8 cellular contexts compared by ENCODE assay signal in the genomic region with DNA sequence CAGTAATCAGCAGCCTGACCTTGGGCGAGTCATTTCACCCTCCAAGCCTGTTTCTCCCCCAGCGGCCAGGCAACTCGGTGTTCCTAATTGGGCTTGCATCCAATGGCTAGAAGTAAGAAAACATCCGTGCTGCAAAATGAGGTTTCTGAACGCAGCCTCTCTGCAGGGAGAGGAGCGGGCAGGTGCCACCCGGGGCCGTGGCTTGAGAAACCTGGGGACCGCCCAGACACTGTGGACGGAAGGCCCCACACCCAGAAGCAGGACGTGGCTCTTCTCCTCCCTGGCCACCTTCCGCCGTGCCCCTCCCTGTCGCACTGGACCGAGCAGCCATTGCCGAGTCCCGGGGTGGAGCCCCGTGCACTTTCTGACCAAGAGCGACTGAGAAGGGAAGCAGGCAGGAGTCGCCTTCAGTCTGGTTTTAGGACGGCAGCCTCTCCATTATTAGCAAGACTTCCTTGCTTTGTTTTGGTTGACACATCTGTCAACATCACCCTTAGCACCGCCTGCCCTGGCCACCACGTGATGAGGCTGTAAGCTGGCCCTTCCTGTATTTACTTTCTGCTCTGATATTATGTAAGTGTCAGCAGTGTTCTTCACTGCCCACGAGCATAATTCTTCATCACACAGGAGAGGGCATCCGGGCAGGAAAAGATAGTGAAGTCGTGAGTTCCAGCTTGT. TPM values are rescaled to one million over a fixed set of nuclear protein-coding genes. Genes with fewer than 3 reads are reported as not detected.
DNase-seq lines count a peak whose midpoint lies in the region; ATAC-seq and TF ChIP-seq lines count a peak whose summit lies in the region.

No MANE protein-coding gene starts in this region.

- intact Hi-C loops in Right ventricle myocardium inferior (cut with DNase I): loop anchor here (5.0 to 10.0 kb wide), 2 partner anchors 65 to 252 kb away; partner anchors contain the start of genes PSME3IP1, RSPRY1 and SLC12A3

- peak; percentile 77 for ATAC-seq in Right ventricle myocardium inferior
- peak; percentile 69 for ATAC-seq in omental fat pad (ENCODE audit: low FRiP score)

- WGBS in adipose tissue, 3 donors: 0 to 1% (median 1%) methylated on average over 26 of the region's 26 CpGs

- POLR2A ChIA-PET in RWPE1 (lab: Yijun Ruan, JAX; ENCODE audit: low non-redundant PET): interaction anchor here (1.4 kb wide), 1 partner anchor 13 kb away, joined by 3 read pairs; no protein-coding TSS in a partner anchor

- TF ChIP-seq CTCF in RWPE1 (conservative IDR thresholded peaks at IDR 0.05; ENCODE audit: low read depth) (no peak), omental fat pad (IDR thresholded peaks at IDR 0.05) (no peak)

- CTCF ChIA-PET in RWPE1 (lab: Yijun Ruan, JAX): interaction anchor here (0.6 kb wide), 1 partner anchor 48 kb away, joined by 5 read pairs; no protein-coding TSS in a partner anchor

- H3K27ac ChIP-seq in RWPE1 (peak overlapping the region; percentile 93), adipose tissue (ENCODE audit: low read depth, low read length) (peak overlapping the region; percentile 95)

- DNase-seq in NCI-H2081 (lab: John Stamatoyannopoulos, UW) (peak; percentile 14 to 49), NCI-H2081 treated with DMSO at 0.1 percent for 48 hours (lab: John Stamatoyannopoulos, UW) (no peak), HS-5 (ENCODE audit: low read depth) (peak; percentile 39), RWPE1 (ENCODE audit: low spot score) (peak; percentile 61), Right ventricle myocardium inferior (ENCODE audit: missing footprints) (peak; percentile 93), omental fat pad (ENCODE audit: low spot score) (peak; percentile 58), NCI-H1694 treated with DMSO at 0.1 percent for 48 hours (lab: John Stamatoyannopoulos, UW) (no peak)

RNA-seq across cellular contexts. Expression of gene HERPUD1, which starts 0.8 kb away (rescaled TPM):
- polyA plus RNA-seq in adipose tissue: 100 to 1,000 TPM in 1 of 3 donors, 10 to 100 TPM in 2; 41.7 to 149 (median 75.2) TPM
- total RNA-seq in Right ventricle myocardium inferior: 114 TPM
- 100 to 1,000 TPM; 151 to 170 (median 162) TPM for total RNA-seq in omental fat pad

RNA-seq across cellular contexts. Expression of gene CETP, which starts 29.0 kb away (rescaled TPM):
- polyA plus RNA-seq in adipose tissue: 1 to 10 TPM in 1 of 3 donors, under 1 TPM in 2; 0.39 to 2.8 (median 0.89) TPM
- total RNA-seq in Right ventricle myocardium inferior (0.32 TPM), omental fat pad (10 to 100 TPM in 1 of 4 donors, 1 to 10 TPM in 2, under 1 TPM in 1; 0.84 to 61.5 (median 5.9) TPM)

RNA-seq across cellular contexts. Expression of gene NLRC5, which starts 56.6 kb away (rescaled TPM):
- polyA plus RNA-seq in adipose tissue: 10 to 100 TPM in 2 of 3 donors, 1 to 10 TPM in 1; 7.3 to 44.2 (median 29.7) TPM
- total RNA-seq in Right ventricle myocardium inferior: 8.6 TPM
- 100 to 1,000 TPM in 1 of 4 donors, 10 to 100 TPM in 3; 20.6 to 189 (median 43.2) TPM for total RNA-seq in omental fat pad

Comparison
In these comparisons a context has a peak if more than half of its experiments do, and no peak if none do; other contexts are left out.
1. DNase-seq: peak in NCI-H2081 (2 of 2), HS-5 (single experiment), RWPE1 (single experiment), Right ventricle myocardium inferior (single experiment) and omental fat pad (single experiment); none in NCI-H2081 treated with DMSO at 0.1 percent for 48 hours (single experiment) and NCI-H1694 treated with DMSO at 0.1 percent for 48 hours (single experiment).